24 cellular contexts compared by ENCODE assay signal in genomic region chr6:130259140-130259539, GRCh38. TPM values are rescaled to one million over a fixed set of nuclear protein-coding genes. Genes with fewer than 3 reads are reported as not detected.
DNase-seq lines count a peak whose midpoint lies in the region; ATAC-seq and FAIRE-seq lines count a peak whose summit lies in the region.
"Had no signal": no experiment of that assay in that cellular context is flagged by ENCODE, and none has a peak within 500 bp of the region (broad histone marks: within the 10 kb centered on the region; RNA-seq: fewer than 3 reads in every experiment).

No MANE protein-coding gene starts in this region.

- H3K36me3 Mint-ChIP-seq in T-helper 2 cell treated with Interferon-gamma antibody and Interleukin-4, amounts not matched to agents 5 μg/mL and 100 μg/mL, for 36 hours (ENCODE audit: low read depth): peaks cover 30% of the 10 kb centered on the region
- H3K36me3 Mint-ChIP-seq in T-helper 17 cell (ENCODE audit: low read depth): no peaks in the 10 kb centered on the region
- H3K36me3 Mint-ChIP-seq in stimulated activated effector memory CD8-positive, alpha-beta T cell treated with anti-CD3 and anti-CD28 coated beads, Interleukin-12 subunit alpha, Interleukin-12 subunit beta, amount 100 ng/mL, for 72 hours: peaks cover 19% of the 10 kb centered on the region

- no peaks in the 10 kb centered on the region for H3K79me2 ChIP-seq in Karpas-422 (ENCODE audit: low read length)

- H2AFZ ChIP-seq in Karpas-422 (ENCODE audit: low read length): no peak overlapping the region
- H2AFZ ChIP-seq: GM23248 had no signal

- no peaks in the 10 kb centered on the region for H3K9me2 ChIP-seq in Karpas-422 (replicated peaks; ENCODE audit: insufficient read depth, low read length)

- peak overlapping the region; percentile 34 for H3K4me3 Mint-ChIP-seq in T-helper 2 cell treated with Interferon-gamma antibody and Interleukin-4, amounts not matched to agents 5 μg/mL and 100 μg/mL, for 36 hours
- H3K4me3 Mint-ChIP-seq in T-helper 17 cell: no peak overlapping the region
- peak overlapping the region; percentile 86 for H3K4me3 Mint-ChIP-seq in stimulated activated effector memory CD8-positive, alpha-beta T cell treated with anti-CD3 and anti-CD28 coated beads, Interleukin-12 subunit alpha, Interleukin-12 subunit beta, amount 100 ng/mL, for 72 hours

- H3K36me3 ChIP-seq in Karpas-422 (ENCODE audit: insufficient read depth, low read length): no peaks in the 10 kb centered on the region
- H3K36me3 ChIP-seq: Peyer's patch, SJCRH30 had no signal

- peak overlapping the region; percentile 88 for H3K27ac Mint-ChIP-seq in T-helper 2 cell treated with Interferon-gamma antibody and Interleukin-4, amounts not matched to agents 5 μg/mL and 100 μg/mL, for 36 hours
- peak overlapping the region; percentile 73 for H3K27ac Mint-ChIP-seq in T-helper 17 cell
- H3K27ac Mint-ChIP-seq in stimulated activated effector memory CD8-positive, alpha-beta T cell treated with anti-CD3 and anti-CD28 coated beads, Interleukin-12 subunit alpha, Interleukin-12 subunit beta, amount 100 ng/mL, for 72 hours: peak overlapping the region; percentile 92

- peaks cover 40% of the 10 kb centered on the region for H3K9me3 Mint-ChIP-seq in T-helper 2 cell treated with Interferon-gamma antibody and Interleukin-4, amounts not matched to agents 5 μg/mL and 100 μg/mL, for 36 hours
- H3K9me3 Mint-ChIP-seq in stimulated activated effector memory CD8-positive, alpha-beta T cell treated with anti-CD3 and anti-CD28 coated beads, Interleukin-12 subunit alpha, Interleukin-12 subunit beta, amount 100 ng/mL, for 72 hours: peaks cover 3% of the 10 kb centered on the region

- no peak for DNase-seq in T-helper 2 cell treated with Interferon-gamma antibody and Interleukin-4, amounts not matched to agents 5 μg/mL and 100 μg/mL, for 36 hours (ENCODE audit: low spot score)
- DNase-seq in T-helper 2 cell: no peak
- no peak for DNase-seq in T-helper 17 cell
- no peak for DNase-seq in stimulated activated effector memory CD8-positive, alpha-beta T cell treated with anti-CD3 and anti-CD28 coated beads, Interleukin-12 subunit alpha, Interleukin-12 subunit beta, amount 100 ng/mL, for 72 hours (ENCODE audit: low spot score in 2 of 2)
- DNase-seq in foreskin melanocyte: no peak
- DNase-seq in Karpas-422: no peak
- DNase-seq in urothelium cell line (ENCODE audit: low spot score): no peak
- DNase-seq: activated naive CD4-positive, alpha-beta T cell treated with Interleukin-2 at 50 U/mL for 16 hours; AML-193; COR-L47; glutamatergic neuron; GM23248; kidney glomerular epithelial cell; NCI-H1105; NCI-H2107; NCI-H510A; nucleus accumbens; Peyer's patch; SJCRH30; stimulated activated naive CD8-positive, alpha-beta T cell treated with anti-CD3 and anti-CD28 coated beads, Interleukin-15, Interleukin-2, amounts not matched to agents 100 U/mL and 50 U/mL, for 24 hours had no signal

- H3K9ac ChIP-seq in Karpas-422 (ENCODE audit: low read length): no peak overlapping the region
- H3K9ac ChIP-seq: GM23248 had no signal

- no peaks in the 10 kb centered on the region for H4K20me1 ChIP-seq in Karpas-422 (ENCODE audit: insufficient read depth, low read depth, low read length)

- no peak overlapping the region for H3K4me2 ChIP-seq in Karpas-422 (ENCODE audit: low read depth, low read length, poor library complexity, severe bottlenecking)

- no peak for FAIRE-seq in urothelium cell line (lab: Jason Lieb, UNC)

- H3K27me3 Mint-ChIP-seq in T-helper 2 cell treated with Interferon-gamma antibody and Interleukin-4, amounts not matched to agents 5 μg/mL and 100 μg/mL, for 36 hours (ENCODE audit: low read depth): no peaks in the 10 kb centered on the region
- H3K27me3 Mint-ChIP-seq in T-helper 17 cell: no peaks in the 10 kb centered on the region

- no peaks in the 10 kb centered on the region for H3K9me3 ChIP-seq in T-helper 17 cell (ENCODE audit: control insufficient read depth, low read length, poor library complexity, severe bottlenecking)
- H3K9me3 ChIP-seq in Karpas-422 (ENCODE audit: low read length): no peaks in the 10 kb centered on the region
- H3K9me3 ChIP-seq: Peyer's patch, SJCRH30 had no signal

- no peaks in the 10 kb centered on the region for H3K4me1 ChIP-seq in Karpas-422 (ENCODE audit: low read length)
- H3K4me1 ChIP-seq: Peyer's patch, SJCRH30 had no signal

- H3K27me3 ChIP-seq in Karpas-422 (ENCODE audit: low read length): no peaks in the 10 kb centered on the region
- H3K27me3 ChIP-seq: Peyer's patch, SJCRH30 had no signal

- peaks cover 43% of the 10 kb centered on the region for H3K4me1 Mint-ChIP-seq in T-helper 2 cell treated with Interferon-gamma antibody and Interleukin-4, amounts not matched to agents 5 μg/mL and 100 μg/mL, for 36 hours (ENCODE audit: low read depth)
- H3K4me1 Mint-ChIP-seq in T-helper 17 cell: peaks cover 20% of the 10 kb centered on the region
- peaks cover 49% of the 10 kb centered on the region for H3K4me1 Mint-ChIP-seq in stimulated activated effector memory CD8-positive, alpha-beta T cell treated with anti-CD3 and anti-CD28 coated beads, Interleukin-12 subunit alpha, Interleukin-12 subunit beta, amount 100 ng/mL, for 72 hours

- ATAC-seq in GM21367 (IDR thresholded peaks at IDR 0.05; ENCODE audit: unreplicated experiment): peak; percentile 31
- ATAC-seq in T-helper 17 cell: no peak
- ATAC-seq in stimulated activated effector memory CD8-positive, alpha-beta T cell treated with anti-CD3 and anti-CD28 coated beads, Interleukin-12 subunit alpha, Interleukin-12 subunit beta, amount 100 ng/mL, for 72 hours: no peak
- ATAC-seq: stimulated activated naive CD8-positive, alpha-beta T cell treated with anti-CD3 and anti-CD28 coated beads, Interleukin-15, Interleukin-2, amounts not matched to agents 100 U/mL and 50 U/mL, for 24 hours had no signal

- H3K4me3 ChIP-seq in Karpas-422 (ENCODE audit: low read length): no peak overlapping the region
- H3K4me3 ChIP-seq: GM23248, lung, Peyer's patch, SJCRH30, skin epidermis had no signal

- H3K27ac ChIP-seq in Karpas-422 (ENCODE audit: low read length): no peak overlapping the region
- H3K27ac ChIP-seq: GM23248, Peyer's patch, SJCRH30, skin epidermis had no signal

RNA-seq across cellular contexts. Expression of gene SAMD3, which starts 36.4 kb away (rescaled TPM):
- 10 to 100 TPM; 14.5 to 30.0 TPM for total RNA-seq in T-helper 17 cell
- not detected in 2 replicates for total RNA-seq in Karpas-422 (2014; rRNA removed; shearing (Covaris generic); ENCODE audit: low replicate concordance)
- total RNA-seq: Daoy, SJCRH30 had no signal

Comparison
In these comparisons a context has a peak if more than half of its experiments do, and no peak if none do; other contexts are left out.
1. RNA of gene SAMD3, which starts 36.4 kb away (total RNA-seq): 14.5 to 30.0 TPM in T-helper 17 cell; not detected in Karpas-422; every median in the first group is over 10 times any median in the second.
2. Peak in every context shown above with its lines, with median percentiles within 50 percentile points of each other: H3K27ac Mint-ChIP-seq.